In genomic region chr19:294819-295686, GRCh38 we compare ENCODE assay signal across 8 cellular contexts. TPM values are rescaled to one million over a fixed set of nuclear protein-coding genes. Genes with fewer than 3 reads are reported as not detected.
DNase-seq lines count a peak whose midpoint lies in the region; ATAC-seq and TF ChIP-seq lines count a peak whose summit lies in the region.

No MANE protein-coding gene starts in this region.

- WGBS in sigmoid colon, 2 donors: 8 to 11% methylated on average over 43 of the region's 43 CpGs

- intact Hi-C loops in left ventricle myocardium inferior (cut with micrococcal nuclease) (no loop called here), sigmoid colon (cut with DNase I) (no loop called here)

- peaks cover 43% of the 10 kb centered on the region for H3K4me1 ChIP-seq in left ventricle myocardium inferior
- peaks cover 0 to 37% (median 31%) of the 10 kb centered on the region in 4 donors for H3K4me1 ChIP-seq in sigmoid colon

- TF ChIP-seq POLR2A in sigmoid colon (IDR thresholded peaks at IDR 0.05): no peak

- TF ChIP-seq CTCF in left ventricle myocardium inferior (IDR thresholded peaks at IDR 0.05; ENCODE audit: borderline replicate concordance): peak; percentile 84
- peak in 3 of 4 experiments; percentile 52 to 68 (median 55) for TF ChIP-seq CTCF in sigmoid colon (IDR thresholded peaks at IDR 0.05)

- TF ChIP-seq EP300 in sigmoid colon (IDR thresholded peaks at IDR 0.05): no peak

- H3K27me3 ChIP-seq in left ventricle myocardium inferior (ENCODE audit: low read depth): peaks cover 54% of the 10 kb centered on the region
- H3K27me3 ChIP-seq in sigmoid colon: peaks cover 24 to 50% (median 46%) of the 10 kb centered on the region in 3 donors

- H3K4me3 ChIP-seq in left ventricle myocardium inferior (peak overlapping the region; percentile 51), sigmoid colon (peak overlapping the region in 2 of 4 donors; percentile 16 to 27)

- peak; percentile 73 for DNase-seq in DMS 273 (lab: John Stamatoyannopoulos, UW; ENCODE audit: unreplicated experiment)
- no peak for DNase-seq in DMS 273 treated with DMSO at 0.1 percent for 48 hours (lab: John Stamatoyannopoulos, UW)
- peak; percentile 47 for DNase-seq in NCI-H748 (lab: John Stamatoyannopoulos, UW; ENCODE audit: unreplicated experiment)
- DNase-seq in activated gamma-delta T cell treated with anti-CD3 and anti-CD28 coated beads, Interleukin-2, amount 50 U/mL, for 16 hours (ENCODE audit: low read depth): peak; percentile 19
- DNase-seq in left ventricle myocardium inferior: no peak
- no peak for DNase-seq in sigmoid colon

- H3K9me3 ChIP-seq in left ventricle myocardium inferior (replicated peaks): no peaks in the 10 kb centered on the region
- no peaks in the 10 kb centered on the region for H3K9me3 ChIP-seq in sigmoid colon

- H3K27ac ChIP-seq in left ventricle myocardium inferior (replicated peaks) (peak overlapping the region; percentile 58), sigmoid colon (peak overlapping the region in 3 of 4 donors; percentile 10 to 58 (median 32))

- H3K36me3 ChIP-seq in left ventricle myocardium inferior: no peaks in the 10 kb centered on the region
- H3K36me3 ChIP-seq in sigmoid colon: no peaks in the 10 kb centered on the region

- ATAC-seq in HG02763 (IDR thresholded peaks at IDR 0.05; ENCODE audit: unreplicated experiment) (no peak), HG03108 (IDR thresholded peaks at IDR 0.05; ENCODE audit: unreplicated experiment) (no peak)

RNA-seq across cellular contexts. Expression of gene PLPP2, which starts 3.9 kb away (rescaled TPM):
- total RNA-seq in left ventricle myocardium inferior (not detected), sigmoid colon (1 to 10 TPM; 1.6 to 3.6 (median 2.3) TPM)
- polyA plus RNA-seq in sigmoid colon: 100 to 1,000 TPM in 1 of 3 donors, 10 to 100 TPM in 2; 22.2 to 111 (median 29.6) TPM

RNA-seq across cellular contexts. Expression of gene MIER2, which starts 49.5 kb away (rescaled TPM):
- 15.9 TPM for total RNA-seq in left ventricle myocardium inferior
- 10 to 100 TPM; 11.4 to 31.9 (median 13.0) TPM for total RNA-seq in sigmoid colon
- 10 to 100 TPM in 1 of 3 donors, 1 to 10 TPM in 2; 6.6 to 15.5 (median 7.4) TPM for polyA plus RNA-seq in sigmoid colon

Comparison
In these comparisons a context has a peak if more than half of its experiments do, and no peak if none do; other contexts are left out.
1. DNase-seq: peak in DMS 273 (single experiment), NCI-H748 (single experiment) and activated gamma-delta T cell treated with anti-CD3 and anti-CD28 coated beads, Interleukin-2, amount 50 U/mL, for 16 hours (single experiment); none in DMS 273 treated with DMSO at 0.1 percent for 48 hours (single experiment), left ventricle myocardium inferior (single experiment) and sigmoid colon (single experiment).